1 cellular context compared by ENCODE assay signal in the genomic region with DNA sequence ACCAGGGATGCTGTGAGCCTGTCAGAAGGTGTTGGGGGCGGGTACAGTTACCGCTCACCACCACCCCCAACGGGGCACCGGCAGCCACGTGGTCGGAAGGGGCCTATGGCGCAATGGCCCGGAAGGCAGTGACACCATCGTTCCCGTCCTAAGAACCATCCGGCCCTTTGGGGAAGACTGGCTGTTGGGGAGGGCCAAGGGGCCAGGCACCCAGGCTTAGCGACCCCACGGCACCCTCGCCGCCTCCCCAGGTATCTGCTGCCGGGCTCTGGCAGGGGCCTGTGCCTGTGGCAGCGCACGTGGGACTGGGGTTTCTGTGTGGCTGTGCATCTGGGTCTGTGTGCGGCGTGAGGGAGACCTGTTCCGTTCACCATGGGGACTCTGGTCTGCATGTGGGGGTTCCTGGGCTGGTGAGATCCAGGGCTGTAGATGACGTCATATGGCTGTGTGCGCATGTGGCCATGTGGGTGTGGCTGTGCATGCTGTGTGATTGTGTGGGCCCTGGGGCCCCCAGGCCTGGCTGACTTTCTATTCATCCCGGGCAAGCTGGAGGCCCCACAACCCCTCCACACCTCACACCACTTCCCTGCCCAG.
TF ChIP-seq lines count a peak whose summit lies in the region.

No MANE protein-coding gene starts in this region.

TF ChIP-seq in H1, 55 proteins besides CTCF, POLR2A, EP300 and RAD21 (continued from another document):
- TF ChIP-seq CEBPB (IDR thresholded peaks at IDR 0.05; ENCODE audit: low read depth, low read length) = peak; percentile 61
- no peak for TF ChIP-seq CREB1 (IDR thresholded peaks at IDR 0.05)
